ENCODE assay signal across 1 cellular context in genomic region chr3:61877359-61877770, GRCh38.
A peak's percentile ranks its signal among the peaks of the same experiment; 100 is the strongest.
TF ChIP-seq lines count a peak whose summit lies in the region.

No MANE protein-coding gene starts in this region.

TF ChIP-seq in K562, 482 proteins besides CTCF, POLR2A, EP300 and RAD21 (continued from another document):
- TF ChIP-seq, protein P1, sequence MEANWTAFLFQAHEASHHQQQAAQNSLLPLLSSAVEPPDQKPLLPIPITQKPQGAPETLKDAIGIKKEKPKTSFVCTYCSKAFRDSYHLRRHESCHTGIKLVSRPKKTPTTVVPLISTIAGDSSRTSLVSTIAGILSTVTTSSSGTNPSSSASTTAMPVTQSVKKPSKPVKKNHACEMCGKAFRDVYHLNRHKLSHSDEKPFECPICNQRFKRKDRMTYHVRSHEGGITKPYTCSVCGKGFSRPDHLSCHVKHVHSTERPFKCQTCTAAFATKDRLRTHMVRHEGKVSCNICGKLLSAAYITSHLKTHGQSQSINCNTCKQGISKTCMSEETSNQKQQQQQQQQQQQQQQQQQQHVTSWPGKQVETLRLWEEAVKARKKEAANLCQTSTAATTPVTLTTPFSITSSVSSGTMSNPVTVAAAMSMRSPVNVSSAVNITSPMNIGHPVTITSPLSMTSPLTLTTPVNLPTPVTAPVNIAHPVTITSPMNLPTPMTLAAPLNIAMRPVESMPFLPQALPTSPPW (CRISPR knock-in tag; IDR thresholded peaks at IDR 0.05): no peak
- TF ChIP-seq FOXJ2 (tag; IDR thresholded peaks at IDR 0.05) (no peak), HES1 (IDR thresholded peaks at IDR 0.05; ENCODE audit: low read depth) (no peak), HMG20A (CRISPR knock-in tag; conservative IDR thresholded peaks at IDR 0.05) (no peak), CHAMP1 (IDR thresholded peaks at IDR 0.05) (no peak), CBX8 (IDR thresholded peaks at IDR 0.05; ENCODE audit: borderline replicate concordance, extremely low read depth, low read depth, low read length, poor library complexity, severe bottlenecking) (no peak), NR1H2 (CRISPR knock-in tag; IDR thresholded peaks at IDR 0.05) (no peak), L3MBTL2 (IDR thresholded peaks at IDR 0.05) (peak; percentile 58), ATF3 (IDR thresholded peaks at IDR 0.05) (peak; percentile 71), ATF3 (CRISPR knock-in tag; conservative IDR thresholded peaks at IDR 0.05) (no peak), ZNF175 (CRISPR knock-in tag; IDR thresholded peaks at IDR 0.05; ENCODE audit: low read depth) (0 out of 2 replicates have a peak, but pooled peaks have one; percentile 32), TEAD1 (CRISPR knock-in tag; IDR thresholded peaks at IDR 0.05) (no peak), ARID3A (IDR thresholded peaks at IDR 0.05; ENCODE audit: borderline replicate concordance, low read depth, low read length) (no peak), ZNF507 (tag; conservative IDR thresholded peaks at IDR 0.05) (no peak), MCM2 (IDR thresholded peaks at IDR 0.05; ENCODE audit: low read depth) (no peak), PCBP1 (IDR thresholded peaks at IDR 0.05; ENCODE audit: low read depth, low read length, poor library complexity, severe bottlenecking) (no peak), HIVEP1 (CRISPR knock-in tag; IDR thresholded peaks at IDR 0.05) (no peak), POLR2H (tag; IDR thresholded peaks at IDR 0.05; ENCODE audit: low read depth) (no peak), RCOR1 (IDR thresholded peaks at IDR 0.05; ENCODE audit: borderline replicate concordance in 1 of 2, low read depth in 2 of 2, low read length in 2 of 2) (no peak), TCF7L2 (IDR thresholded peaks at IDR 0.05; ENCODE audit: low read depth, low read length) (no peak), ZBTB7A (IDR thresholded peaks at IDR 0.05; ENCODE audit: borderline replicate concordance, control insufficient read depth, low read depth, low read length) (no peak), NR0B1 (IDR thresholded peaks at IDR 0.05; ENCODE audit: partially characterized antibody) (no peak), ATF4 (CRISPR knock-in tag; IDR thresholded peaks at IDR 0.05) (0 out of 2 replicates have a peak, but pooled peaks have one; percentile 31)
- TF ChIP-seq, protein P2, sequence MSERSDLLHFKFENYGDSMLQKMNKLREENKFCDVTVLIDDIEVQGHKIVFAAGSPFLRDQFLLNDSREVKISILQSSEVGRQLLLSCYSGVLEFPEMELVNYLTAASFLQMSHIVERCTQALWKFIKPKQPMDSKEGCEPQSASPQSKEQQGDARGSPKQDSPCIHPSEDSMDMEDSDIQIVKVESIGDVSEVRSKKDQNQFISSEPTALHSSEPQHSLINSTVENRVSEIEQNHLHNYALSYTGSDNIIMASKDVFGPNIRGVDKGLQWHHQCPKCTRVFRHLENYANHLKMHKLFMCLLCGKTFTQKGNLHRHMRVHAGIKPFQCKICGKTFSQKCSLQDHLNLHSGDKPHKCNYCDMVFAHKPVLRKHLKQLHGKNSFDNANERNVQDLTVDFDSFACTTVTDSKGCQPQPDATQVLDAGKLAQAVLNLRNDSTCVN (CRISPR knock-in tag; IDR thresholded peaks at IDR 0.05): no peak
- TF ChIP-seq, protein P3, sequence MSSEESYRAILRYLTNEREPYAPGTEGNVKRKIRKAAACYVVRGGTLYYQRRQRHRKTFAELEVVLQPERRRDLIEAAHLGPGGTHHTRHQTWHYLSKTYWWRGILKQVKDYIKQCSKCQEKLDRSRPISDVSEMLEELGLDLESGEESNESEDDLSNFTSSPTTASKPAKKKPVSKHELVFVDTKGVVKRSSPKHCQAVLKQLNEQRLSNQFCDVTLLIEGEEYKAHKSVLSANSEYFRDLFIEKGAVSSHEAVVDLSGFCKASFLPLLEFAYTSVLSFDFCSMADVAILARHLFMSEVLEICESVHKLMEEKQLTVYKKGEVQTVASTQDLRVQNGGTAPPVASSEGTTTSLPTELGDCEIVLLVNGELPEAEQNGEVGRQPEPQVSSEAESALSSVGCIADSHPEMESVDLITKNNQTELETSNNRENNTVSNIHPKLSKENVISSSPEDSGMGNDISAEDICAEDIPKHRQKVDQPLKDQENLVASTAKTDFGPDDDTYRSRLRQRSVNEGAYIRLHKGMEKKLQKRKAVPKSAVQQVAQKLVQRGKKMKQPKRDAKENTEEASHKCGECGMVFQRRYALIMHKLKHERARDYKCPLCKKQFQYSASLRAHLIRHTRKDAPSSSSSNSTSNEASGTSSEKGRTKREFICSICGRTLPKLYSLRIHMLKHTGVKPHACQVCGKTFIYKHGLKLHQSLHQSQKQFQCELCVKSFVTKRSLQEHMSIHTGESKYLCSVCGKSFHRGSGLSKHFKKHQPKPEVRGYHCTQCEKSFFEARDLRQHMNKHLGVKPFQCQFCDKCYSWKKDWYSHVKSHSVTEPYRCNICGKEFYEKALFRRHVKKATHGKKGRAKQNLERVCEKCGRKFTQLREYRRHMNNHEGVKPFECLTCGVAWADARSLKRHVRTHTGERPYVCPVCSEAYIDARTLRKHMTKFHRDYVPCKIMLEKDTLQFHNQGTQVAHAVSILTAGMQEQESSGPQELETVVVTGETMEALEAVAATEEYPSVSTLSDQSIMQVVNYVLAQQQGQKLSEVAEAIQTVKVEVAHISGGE (CRISPR knock-in tag; IDR thresholded peaks at IDR 0.05): peak in 1 of 3 experiments; percentile 14; a peak in 1 of 6 replicates
- TF ChIP-seq, protein P4, sequence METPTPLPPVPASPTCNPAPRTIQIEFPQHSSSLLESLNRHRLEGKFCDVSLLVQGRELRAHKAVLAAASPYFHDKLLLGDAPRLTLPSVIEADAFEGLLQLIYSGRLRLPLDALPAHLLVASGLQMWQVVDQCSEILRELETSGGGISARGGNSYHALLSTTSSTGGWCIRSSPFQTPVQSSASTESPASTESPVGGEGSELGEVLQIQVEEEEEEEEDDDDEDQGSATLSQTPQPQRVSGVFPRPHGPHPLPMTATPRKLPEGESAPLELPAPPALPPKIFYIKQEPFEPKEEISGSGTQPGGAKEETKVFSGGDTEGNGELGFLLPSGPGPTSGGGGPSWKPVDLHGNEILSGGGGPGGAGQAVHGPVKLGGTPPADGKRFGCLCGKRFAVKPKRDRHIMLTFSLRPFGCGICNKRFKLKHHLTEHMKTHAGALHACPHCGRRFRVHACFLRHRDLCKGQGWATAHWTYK (CRISPR knock-in tag; IDR thresholded peaks at IDR 0.05): no peak
